Comparison of ENCODE assay signal across 8 cellular contexts in genomic region chr7:99504603-99505323, GRCh38. TPM values are rescaled to one million over a fixed set of nuclear protein-coding genes. Genes with fewer than 3 reads are reported as not detected.
A peak's percentile ranks its signal among the peaks of the same experiment; 100 is the strongest.
DNase-seq lines count a peak whose midpoint lies in the region; ATAC-seq and TF ChIP-seq lines count a peak whose summit lies in the region.

Gene ZKSCAN5 (plus strand): TSS chr7:99504662. CDS start chr7:99506045, 1,383 bp downstream.

- WGBS in liver, result under 1% methylated on average over 53 of the region's 53 CpGs

- TF ChIP-seq CTCF in CD14-positive monocyte (IDR thresholded peaks at IDR 0.05) (no peak), liver (IDR thresholded peaks at IDR 0.05; ENCODE audit: low read depth, low read length, missing input control) (no peak)

- TF ChIP-seq RAD21 in liver (IDR thresholded peaks at IDR 0.05), result peak in 1 of 2 donors; percentile 28

- H3K27ac Mint-ChIP-seq in CD14-positive monocyte, result peak within 1 kb of the TSS; percentile 91 to 99 (median 98)

- peaks cover 0 to 2% (median 0%) of the 10 kb centered on the region in 3 donors for H3K27me3 Mint-ChIP-seq in CD14-positive monocyte (ENCODE audit: low read depth in 3 of 3)

- peak within 1 kb of the TSS; percentile 80 to 98 (median 88) for H3K4me3 ChIP-seq in liver (ENCODE audit: low read depth in 1 of 3, low read length in 3 of 3)

- peak; percentile 80 for ATAC-seq in GM19395 (IDR thresholded peaks at IDR 0.05; ENCODE audit: unreplicated experiment)
- ATAC-seq in HG03565 (IDR thresholded peaks at IDR 0.05; ENCODE audit: unreplicated experiment), result peak; percentile 73

- peaks cover 21% of the 10 kb centered on the region for H3K4me1 Mint-ChIP-seq in CD14-positive monocyte

- peak within 1 kb of the TSS; percentile 94 to 99 for H3K4me3 Mint-ChIP-seq in CD14-positive monocyte

- peaks cover 0 to 2% (median 0%) of the 10 kb centered on the region in 4 donors for H3K36me3 ChIP-seq in liver (ENCODE audit: control insufficient read depth in 4 of 4, insufficient read depth in 3 of 4, low read depth in 1 of 4, low read length in 3 of 4)

- H3K27ac ChIP-seq in liver (ENCODE audit: low read depth in 1 of 2, low read length in 2 of 2), result peak within 1 kb of the TSS; percentile 94 to 98

- peaks cover 2 to 5% of the 10 kb centered on the region in 2 donors for H3K36me3 Mint-ChIP-seq in CD14-positive monocyte

- H3K4me1 ChIP-seq in liver (ENCODE audit: control insufficient read depth in 4 of 4, insufficient read depth in 4 of 4, low read length in 3 of 4), result peaks cover 5 to 27% (median 24%) of the 10 kb centered on the region in 4 donors

- H3K9me3 ChIP-seq in liver (ENCODE audit: control insufficient read depth in 4 of 4, low read length in 3 of 4), result no peaks in the 10 kb centered on the region

- DNase-seq in CD14-positive monocyte (ENCODE audit: low spot score), result peak; percentile 98
- DNase-seq in NCI-H748 treated with DMSO at 0.1 percent for 48 hours (lab: John Stamatoyannopoulos, UW), result peak; percentile 95
- DNase-seq in activated CD4-positive, alpha-beta T cell treated with anti-CD3 and anti-CD28 coated beads, Interleukin-2, amount 50 U/mL, for 24 hours (ENCODE audit: low read depth in 1 of 2, low spot score in 1 of 2), result peak; percentile 95
- peak; percentile 96 for DNase-seq in dermis blood vessel endothelial cell
- peak; percentile 97 for DNase-seq in stimulated activated CD4-positive, alpha-beta T cell treated with anti-CD3 and anti-CD28 coated beads, Interleukin-4, amount 100 ng/mL, for 1 hour

- peak within 1 kb of the TSS; percentile 61 to 91 for H3K9ac ChIP-seq in liver (ENCODE audit: low read depth in 1 of 2, low read length in 2 of 2)

- peaks cover 0 to 3% (median 0%) of the 10 kb centered on the region in 7 donors for H3K9me3 Mint-ChIP-seq in CD14-positive monocyte

- H3K27me3 ChIP-seq in liver (ENCODE audit: control insufficient read depth in 4 of 4, insufficient read depth in 4 of 4, low read length in 3 of 4), result no peaks in the 10 kb centered on the region

- intact Hi-C loops in CD14-positive monocyte (cut with micrococcal nuclease), result loop anchor here (2.0 to 10.0 kb wide), 4 partner anchors 38 to 113 kb away; partner anchors contain the start of genes ZNF655 (in 2 of the 2), ATP5MF (in 1 of the 2), BUD31 (in 1 of the 2) and PDAP1 (in 1 of the 2)

TF ChIP-seq in liver, 16 proteins besides CTCF, POLR2A, EP300 and RAD21:
- TF ChIP-seq NR2F2 (IDR thresholded peaks at IDR 0.05) (peak; percentile 78), YY1 (IDR thresholded peaks at IDR 0.05) (peak; percentile 73), GABPA (IDR thresholded peaks at IDR 0.05 in 1 of 2, conservative IDR thresholded peaks at IDR 0.05 in 1 of 2) (peak; percentile 81 to 95), RXRA (IDR thresholded peaks at IDR 0.05) (peak; percentile 57 to 84), SP1 (IDR thresholded peaks at IDR 0.05) (peak; percentile 61), HNF4A (conservative IDR thresholded peaks at IDR 0.05) (peak; percentile 60 to 73), ATF3 (IDR thresholded peaks at IDR 0.05) (no peak), EGR1 (IDR thresholded peaks at IDR 0.05; ENCODE audit: low read depth in 2 of 2) (peak; percentile 75 to 88), TAF1 (conservative IDR thresholded peaks at IDR 0.05) (peak; percentile 27), ZBTB33 (IDR thresholded peaks at IDR 0.05) (peak; percentile 74), FOXA1 (IDR thresholded peaks at IDR 0.05) (no peak), REST (IDR thresholded peaks at IDR 0.05) (no peak), HNF4G (IDR thresholded peaks at IDR 0.05) (peak; percentile 26), FOXA2 (IDR thresholded peaks at IDR 0.05) (no peak), JUND (IDR thresholded peaks at IDR 0.05) (no peak)
- TF ChIP-seq, protein P1, sequence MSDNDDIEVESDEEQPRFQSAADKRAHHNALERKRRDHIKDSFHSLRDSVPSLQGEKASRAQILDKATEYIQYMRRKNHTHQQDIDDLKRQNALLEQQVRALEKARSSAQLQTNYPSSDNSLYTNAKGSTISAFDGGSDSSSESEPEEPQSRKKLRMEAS (IDR thresholded peaks at IDR 0.05), result peak; percentile 57

RNA-seq across cellular contexts. Expression of gene ZKSCAN5, which starts in this region (rescaled TPM):
- polyA plus RNA-seq in CD14-positive monocyte, result 1 to 10 TPM; 1.6 to 2.9 TPM
- 11.2 and 15.2 TPM in 2 replicates for total RNA-seq in dermis blood vessel endothelial cell
- total RNA-seq in liver, result 1 to 10 TPM; 4.7 to 5.4 TPM
- polyA plus RNA-seq in liver, result 1 to 10 TPM; 1.7 to 2.2 TPM

Comparison
In these comparisons a context has a peak if more than half of its experiments do, and no peak if none do; other contexts are left out.
1. Peak in every context shown above with its lines: DNase-seq, ATAC-seq, H3K4me3 ChIP-seq and H3K27ac ChIP-seq.